Comparison of ENCODE assay signal across 9 cellular contexts in the genomic region with DNA sequence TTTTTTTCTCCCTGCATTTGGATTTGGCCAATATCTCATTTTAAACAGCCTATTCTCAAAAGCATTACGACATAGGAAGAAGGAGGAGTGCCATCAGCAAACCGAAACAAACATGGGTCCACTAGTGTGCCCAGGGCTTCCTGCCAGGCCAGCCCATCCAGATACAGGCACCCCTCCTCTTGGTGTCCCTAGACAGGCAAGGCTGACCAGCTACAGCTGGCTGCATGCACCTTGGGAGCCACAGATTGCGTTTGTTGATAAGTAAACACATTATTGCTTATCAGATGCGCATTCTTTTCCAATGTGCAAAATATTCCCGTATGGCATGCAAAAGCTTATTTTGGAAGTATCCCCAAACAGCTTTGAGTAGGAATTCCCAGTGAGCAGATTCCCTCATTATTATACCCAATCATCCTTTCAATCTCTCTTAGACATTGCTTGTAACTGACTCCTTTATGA.
DNase-seq lines count a peak whose midpoint lies in the region; TF ChIP-seq lines count a peak whose summit lies in the region.
"Had no signal": no experiment of that assay in that cellular context is flagged by ENCODE, and none has a peak within 500 bp of the region (broad histone marks: within the 10 kb centered on the region; RNA-seq: fewer than 3 reads in every experiment).

No MANE protein-coding gene starts in this region.

- H3K4me3 ChIP-seq in fibroblast of pulmonary artery (replicated peaks; ENCODE audit: low read depth, low read length) = peak overlapping the region; percentile 34
- peak overlapping the region; percentile 13 for H3K4me3 ChIP-seq in ovary

- intact Hi-C loops in ovary (cut with DNase I) = no loop called here
- intact Hi-C loops in activated CD4-positive, alpha-beta T cell treated with anti-CD3 and anti-CD28 coated beads, Interleukin-2, amount 10 ng/mL, durations not matched to agents 24 days and 14 days (cut with micrococcal nuclease) = no loop called here

- H3K9me3 ChIP-seq in ovary = no peaks in the 10 kb centered on the region

- no peak for TF ChIP-seq POLR2A in ovary (IDR thresholded peaks at IDR 0.05)

- WGBS in ovary, 3 donors = 13 to 21% (median 14%) methylated on average over 5 of the region's 5 CpGs

- H3K27me3 ChIP-seq in ovary = no peaks in the 10 kb centered on the region

- DNase-seq in NCI-H2029 treated with DMSO at 0.1 percent for 48 hours (lab: John Stamatoyannopoulos, UW) = peak; percentile 85
- DNase-seq in fibroblast of pulmonary artery (ENCODE audit: low read depth) = peak; percentile 75
- peak; percentile 23 to 63 (median 35) for DNase-seq in ovary
- no peak for DNase-seq in stimulated activated CD4-positive, alpha-beta T cell treated with anti-CD3 and anti-CD28 coated beads, Interleukin-2, amount 100 ng/mL, for 24 hours
- DNase-seq in activated CD4-positive, alpha-beta T cell treated with anti-CD3 and anti-CD28 coated beads, Interleukin-2, amount 10 ng/mL, durations not matched to agents 24 days and 14 days = no peak
- no peak for DNase-seq in GM10248 (ENCODE audit: extremely low spot score)
- no peak for DNase-seq in RKO (ENCODE audit: low spot score)
- DNase-seq: hippocampal formation had no signal

- TF ChIP-seq CTCF in C4-2B (conservative IDR thresholded peaks at IDR 0.05) = no peak
- no peak for TF ChIP-seq CTCF in fibroblast of pulmonary artery (IDR thresholded peaks at IDR 0.05; ENCODE audit: low read length, missing control alignments)
- TF ChIP-seq CTCF in ovary (IDR thresholded peaks at IDR 0.05) = no peak
- no peak for TF ChIP-seq CTCF in GM10248 (IDR thresholded peaks at IDR 0.05; ENCODE audit: control extremely low read depth, extremely low read depth, low read depth, missing control alignments)

- H3K36me3 ChIP-seq in ovary = no peaks in the 10 kb centered on the region

- peaks cover 5% of the 10 kb centered on the region for H3K4me1 ChIP-seq in ovary (ENCODE audit: insufficient read depth)

- no peak overlapping the region for H3K27ac Mint-ChIP-seq in activated CD4-positive, alpha-beta T cell treated with anti-CD3 and anti-CD28 coated beads, Interleukin-2, amount 10 ng/mL, durations not matched to agents 24 days and 14 days

- no peaks in the 10 kb centered on the region for H3K4me1 Mint-ChIP-seq in activated CD4-positive, alpha-beta T cell treated with anti-CD3 and anti-CD28 coated beads, Interleukin-2, amount 10 ng/mL, durations not matched to agents 24 days and 14 days

- no peaks in the 10 kb centered on the region for H3K36me3 Mint-ChIP-seq in activated CD4-positive, alpha-beta T cell treated with anti-CD3 and anti-CD28 coated beads, Interleukin-2, amount 10 ng/mL, durations not matched to agents 24 days and 14 days (ENCODE audit: low read depth)

- no peaks in the 10 kb centered on the region for H3K27me3 Mint-ChIP-seq in activated CD4-positive, alpha-beta T cell treated with anti-CD3 and anti-CD28 coated beads, Interleukin-2, amount 10 ng/mL, durations not matched to agents 24 days and 14 days

- TF ChIP-seq EP300 in ovary (IDR thresholded peaks at IDR 0.05) = no peak

- H3K27ac ChIP-seq in C4-2B = peak overlapping the region; percentile 53
- no peak overlapping the region for H3K27ac ChIP-seq in ovary

- no peak overlapping the region for H3K4me3 Mint-ChIP-seq in activated CD4-positive, alpha-beta T cell treated with anti-CD3 and anti-CD28 coated beads, Interleukin-2, amount 10 ng/mL, durations not matched to agents 24 days and 14 days

- no peaks in the 10 kb centered on the region for H3K9me3 Mint-ChIP-seq in activated CD4-positive, alpha-beta T cell treated with anti-CD3 and anti-CD28 coated beads, Interleukin-2, amount 10 ng/mL, durations not matched to agents 24 days and 14 days

- POLR2A ChIA-PET in GM10248 (lab: Yijun Ruan, JAX) = interaction anchor here (0.5 kb wide), 1 partner anchor 26 kb away, joined by 5 read pairs; no protein-coding TSS in a partner anchor

- CTCF ChIA-PET in GM10248 (lab: Yijun Ruan, JAX) = interaction anchor here (0.9 to 1.6 kb wide), 7 partner anchors 9 to 186 kb away, joined by 3 to 5 read pairs (median 3); no protein-coding TSS in a partner anchor

Comparison
In these comparisons a context has a peak if more than half of its experiments do, and no peak if none do; other contexts are left out.
1. DNase-seq: peak in NCI-H2029 treated with DMSO at 0.1 percent for 48 hours (single experiment), fibroblast of pulmonary artery (single experiment) and ovary (5 of 5); none in stimulated activated CD4-positive, alpha-beta T cell treated with anti-CD3 and anti-CD28 coated beads, Interleukin-2, amount 100 ng/mL, for 24 hours (0 of 2), activated CD4-positive, alpha-beta T cell treated with anti-CD3 and anti-CD28 coated beads, Interleukin-2, amount 10 ng/mL, durations not matched to agents 24 days and 14 days (single experiment), GM10248 (single experiment) and RKO (single experiment).